1 cellular context compared by ENCODE assay signal in genomic region chr16:65754799-65755691, GRCh38.
TF ChIP-seq lines count a peak whose summit lies in the region.

No MANE protein-coding gene starts in this region.

TF ChIP-seq in WTC11, 78 proteins besides CTCF, POLR2A, EP300 and RAD21 (continued from another document):
- TF ChIP-seq E2F4 (CRISPR knock-in tag; IDR thresholded peaks at IDR 0.05; ENCODE audit: borderline replicate concordance, low read depth) = no peak
- TF ChIP-seq ZNF281 (CRISPR knock-in tag; IDR thresholded peaks at IDR 0.05) = no peak
- no peak for TF ChIP-seq GABPB1 (CRISPR knock-in tag; IDR thresholded peaks at IDR 0.05)
- TF ChIP-seq ZNF416 (CRISPR knock-in tag; IDR thresholded peaks at IDR 0.05) = no peak
- TF ChIP-seq ZBTB21 (CRISPR knock-in tag; IDR thresholded peaks at IDR 0.05; ENCODE audit: borderline replicate concordance) = no peak
- no peak for TF ChIP-seq ESRRA (CRISPR knock-in tag; IDR thresholded peaks at IDR 0.05; ENCODE audit: borderline replicate concordance)
- no peak for TF ChIP-seq FOXP4 (CRISPR knock-in tag; IDR thresholded peaks at IDR 0.05)
- no peak for TF ChIP-seq ZNF423 (CRISPR knock-in tag; IDR thresholded peaks at IDR 0.05)
- TF ChIP-seq MYBL2 (CRISPR knock-in tag; IDR thresholded peaks at IDR 0.05) = no peak
- TF ChIP-seq GTF2I (CRISPR knock-in tag; conservative IDR thresholded peaks at IDR 0.05) = no peak
- TF ChIP-seq HMGXB4 (CRISPR knock-in tag; IDR thresholded peaks at IDR 0.05) = no peak
- no peak for TF ChIP-seq CBFB (CRISPR knock-in tag; IDR thresholded peaks at IDR 0.05; ENCODE audit: low read depth)
- TF ChIP-seq FOXK1 (CRISPR knock-in tag; IDR thresholded peaks at IDR 0.05) = no peak
- no peak for TF ChIP-seq FOXP1 (CRISPR knock-in tag; IDR thresholded peaks at IDR 0.05; ENCODE audit: borderline replicate concordance)
TF ChIP-seq in WTC11: peak in this region for 0.
